In genomic region chr6:13848553-13849150, GRCh38 we compare ENCODE assay signal across 12 cellular contexts. TPM values are rescaled to one million over a fixed set of nuclear protein-coding genes. Genes with fewer than 3 reads are reported as not detected.
DNase-seq lines count a peak whose midpoint lies in the region; ATAC-seq and TF ChIP-seq lines count a peak whose summit lies in the region.
"Had no signal": no experiment of that assay in that cellular context is flagged by ENCODE, and none has a peak within 500 bp of the region (broad histone marks: within the 10 kb centered on the region; RNA-seq: fewer than 3 reads in every experiment).

No MANE protein-coding gene starts in this region.

- no peak overlapping the region for H2AK9ac ChIP-seq in IMR-90 (replicated peaks; ENCODE audit: low read depth, low read length, poor library complexity)

- POLR2A ChIA-PET in IMR-90 (lab: Charles Lee; ENCODE audit: unreplicated experiment): no interaction called here

- H2BK120ac ChIP-seq in IMR-90 (ENCODE audit: low read depth, low read length): no peak overlapping the region

- no TSS peak for BruUV-seq in IMR-90 (replicated peaks; lab: Mats Ljungman, UMichigan)

- peaks cover 5% of the 10 kb centered on the region; the same call in 1 of the 2 replicates for H3K27me3 ChIP-seq in ACC112 (ENCODE audit: insufficient read depth, low read length)
- H3K27me3 ChIP-seq in IMR-90 (ENCODE audit: control insufficient read depth, insufficient read depth, low read length): peaks cover 17% of the 10 kb centered on the region

- DNase-seq in IMR-90: peak; percentile 37
- no peak for DNase-seq in SK-N-MC (ENCODE audit: low read depth, low spot score)
- peak; percentile 34 for DNase-seq in left kidney (ENCODE audit: low read depth, low spot score)
- no peak for DNase-seq in 8988T
- DNase-seq in SHP77 (lab: John Stamatoyannopoulos, UW): no peak
- DNase-seq in NCI-H1930 (lab: John Stamatoyannopoulos, UW): no peak
- DNase-seq: activated CD4-positive, alpha-beta T cell treated with anti-CD3 and anti-CD28 coated beads, Interleukin-2, amount 10 ng/mL, durations not matched to agents 24 days and 14 days; DND-41; NCI-H526 treated with DMSO at 0.1 percent for 48 hours; T-helper 2 cell had no signal

- CTCF ChIA-PET in IMR-90 (lab: Yijun Ruan, JAX): interaction anchor here (0.9 kb wide), 1 partner anchor 17 kb away, joined by 3 read pairs; no protein-coding TSS in a partner anchor

- H3K9me3 ChIP-seq in IMR-90 (ENCODE audit: control insufficient read depth, insufficient read depth, low read length): no peaks in the 10 kb centered on the region
- no peaks in the 10 kb centered on the region for H3K9me3 ChIP-seq in SK-N-MC (ENCODE audit: low read depth, low read length)

- no peak overlapping the region; the same call in 1 of the 2 replicates for H3K4me3 ChIP-seq in ACC112 (ENCODE audit: low read depth, low read length)
- H3K4me3 ChIP-seq in IMR-90 (ENCODE audit: insufficient read depth, low read depth, low read length): no peak overlapping the region
- H3K4me3 ChIP-seq in SK-N-MC: no peak overlapping the region; the same call in 1 of the 2 replicates

- no peak overlapping the region for H3K4ac ChIP-seq in IMR-90 (ENCODE audit: low read depth, low read length)

- H3K18ac ChIP-seq in IMR-90 (ENCODE audit: low read depth, low read length): no peak overlapping the region

- peak overlapping the region; percentile 42 for H3K4me2 ChIP-seq in IMR-90 (ENCODE audit: low read depth, low read length)

- no CpG with 5 or more reads among the region's 5 CpGs for WGBS in IMR-90 (ENCODE audit: extremely low coverage in 2 of 2, insufficient read length in 1 of 2), 2 experiments

- no peak overlapping the region for H3K23ac ChIP-seq in IMR-90 (ENCODE audit: low read depth, low read length)

- H3K14ac ChIP-seq in IMR-90 (replicated peaks; ENCODE audit: low read depth, low read length): no peak overlapping the region

- no peak overlapping the region for H3K56ac ChIP-seq in IMR-90 (ENCODE audit: extremely low read depth, insufficient read depth, low read length)

- no peaks in the 10 kb centered on the region for H4K20me1 ChIP-seq in IMR-90 (ENCODE audit: insufficient read depth, low read length)

- H3K9me1 ChIP-seq in IMR-90 (ENCODE audit: insufficient read depth, low read length): no peaks in the 10 kb centered on the region

- H3K79me2 ChIP-seq in ACC112 (ENCODE audit: control insufficient read depth, insufficient read depth, low read length, unreplicated experiment): no peaks in the 10 kb centered on the region

- TF ChIP-seq POLR2A in IMR-90 (IDR thresholded peaks at IDR 0.05; ENCODE audit: low read depth, low read length): no peak

- H2AFZ ChIP-seq in ACC112 (ENCODE audit: low read length, unreplicated experiment) (peak overlapping the region; percentile 71), IMR-90 (replicated peaks; ENCODE audit: low read length, poor library complexity) (peak overlapping the region; percentile 56)

- H4K91ac ChIP-seq in IMR-90 (ENCODE audit: insufficient read depth, low read depth, low read length): no peak overlapping the region

- no peaks in the 10 kb centered on the region for H3K36me3 ChIP-seq in ACC112 (ENCODE audit: insufficient read depth, low read length)
- no peaks in the 10 kb centered on the region for H3K36me3 ChIP-seq in IMR-90 (ENCODE audit: control insufficient read depth, insufficient read depth, low read length)
- no peaks in the 10 kb centered on the region for H3K36me3 ChIP-seq in SK-N-MC (ENCODE audit: insufficient read depth, low read length)

- no peak overlapping the region for H2AK5ac ChIP-seq in IMR-90 (ENCODE audit: low read depth, low read length)

- no peak overlapping the region for H2BK15ac ChIP-seq in IMR-90 (ENCODE audit: low read depth, low read length)

- no peak overlapping the region for H2BK20ac ChIP-seq in IMR-90 (ENCODE audit: low read depth, low read length)

- no peak for TF ChIP-seq RAD21 in IMR-90 (IDR thresholded peaks at IDR 0.05; ENCODE audit: low read length)

- in situ Hi-C loops in IMR-90 (cut with MboI; ENCODE audit: low sequenced_read_pairs): no loop called here

- no peak overlapping the region for H4K5ac ChIP-seq in IMR-90 (ENCODE audit: low read depth, low read length)

- no peak overlapping the region for H3K27ac ChIP-seq in ACC112 (ENCODE audit: low read depth, low read length)
- H3K27ac ChIP-seq in IMR-90 (ENCODE audit: insufficient read depth, low read length): peak overlapping the region; percentile 10; the same call in 1 of the 2 replicates
- peak overlapping the region; percentile 68 for H3K27ac ChIP-seq in SK-N-MC

- ATAC-seq in IMR-90 (ENCODE audit: low read depth) (peak; percentile 91), HG03342 (IDR thresholded peaks at IDR 0.05; ENCODE audit: unreplicated experiment) (no peak)

- TF ChIP-seq CTCF in IMR-90 (conservative IDR thresholded peaks at IDR 0.05; ENCODE audit: low read depth, low read length): no peak

- H3K4me1 ChIP-seq in ACC112 (ENCODE audit: control insufficient read depth, insufficient read depth, low read length, unreplicated experiment): no peaks in the 10 kb centered on the region
- no peaks in the 10 kb centered on the region; the same call in 1 of the 2 replicates for H3K4me1 ChIP-seq in IMR-90 (ENCODE audit: control insufficient read depth, insufficient read depth, low read length)

- intact Hi-C loops in IMR-90 (cut with micrococcal nuclease): no loop called here

- H2BK5ac ChIP-seq in IMR-90 (ENCODE audit: low read depth, low read length, poor library complexity, severe bottlenecking): no peak overlapping the region

- H3K79me1 ChIP-seq in IMR-90 (ENCODE audit: low read depth in 1 of 2, low read length in 2 of 2): no peaks in the 10 kb centered on the region

- no peak overlapping the region for H4K8ac ChIP-seq in IMR-90 (ENCODE audit: low read depth in 2 of 2, low read length in 2 of 2)

- dilution Hi-C loops in IMR-90 (cut with HindIII; ENCODE audit: low sequenced_read_pairs, unreplicated experiment): no loop called here

- H3K9ac ChIP-seq in IMR-90 (ENCODE audit: low read depth, low read length) (no peak overlapping the region), SK-N-MC (ENCODE audit: insufficient read length) (no peak overlapping the region)

TF ChIP-seq in IMR-90, 13 proteins besides CTCF, POLR2A, EP300 and RAD21:
- TF ChIP-seq FOS (IDR thresholded peaks at IDR 0.05; ENCODE audit: low read depth, low read length) (no peak), CEBPB (IDR thresholded peaks at IDR 0.05; ENCODE audit: low read depth, low read length) (no peak), USF2 (IDR thresholded peaks at IDR 0.05; ENCODE audit: low read depth, low read length) (no peak), CHD1 (IDR thresholded peaks at IDR 0.05; ENCODE audit: low read depth, low read length) (no peak), MAFK (IDR thresholded peaks at IDR 0.05; ENCODE audit: low read depth, low read length) (no peak), MAZ (IDR thresholded peaks at IDR 0.05; ENCODE audit: borderline replicate concordance, low read depth, low read length) (no peak), RCOR1 (IDR thresholded peaks at IDR 0.05; ENCODE audit: insufficient replicate concordance, low read length) (no peak), ELK1 (IDR thresholded peaks at IDR 0.05; ENCODE audit: borderline replicate concordance, low read depth, low read length) (no peak), RFX5 (IDR thresholded peaks at IDR 0.05; ENCODE audit: low read depth, low read length) (no peak), BHLHE40 (IDR thresholded peaks at IDR 0.05; ENCODE audit: low read depth, low read length) (no peak), MXI1 (IDR thresholded peaks at IDR 0.05; ENCODE audit: borderline replicate concordance, low read depth, low read length) (no peak), SMC3 (IDR thresholded peaks at IDR 0.05; ENCODE audit: low read depth, low read length) (no peak), NFE2L2 (IDR thresholded peaks at IDR 0.05; ENCODE audit: low read depth, low read length) (no peak)
TF ChIP-seq in IMR-90: peak in this region for 0.

RNA-seq across cellular contexts. Expression of gene MCUR1, which starts 34.3 kb away (rescaled TPM):
- total RNA-seq in IMR-90 (2012; rRNA removed): 4.1 and 5.6 TPM in 2 replicates
- polyA plus RNA-seq in IMR-90 (2012; rRNA removed): 6.0 and 6.5 TPM in 2 replicates
- 3.9 and 4.3 TPM in 2 replicates for polyA plus RNA-seq in IMR-90 (2012; cell fraction: cytosol; rRNA removed)
- polyA plus RNA-seq in IMR-90 (2012; cell fraction: nucleus; rRNA removed; ENCODE audit: low replicate concordance): 2.6 and 2.7 TPM in 2 replicates

Comparison
In these comparisons a context has a peak if more than half of its experiments do, and no peak if none do; other contexts are left out.
1. DNase-seq: peak in IMR-90 (single experiment) and left kidney (single experiment); none in SK-N-MC (single experiment), 8988T (single experiment), SHP77 (0 of 2) and NCI-H1930 (0 of 2).